ENCODE assay signal across 19 cellular contexts in genomic region chr20:37971561-37972127, GRCh38.
"Had no signal": no experiment of that assay in that cellular context is flagged by ENCODE, and none has a peak within 500 bp of the region (broad histone marks: within the 10 kb centered on the region; RNA-seq: fewer than 3 reads in every experiment).

No MANE protein-coding gene starts in this region.

- DNase-seq: cerebellar nuclear complex; effector memory CD8-positive, alpha-beta T cell; esophagus squamous epithelium; foreskin fibroblast; glutamatergic neuron; left colon; mesendoderm; naive B cell; posterior cingulate gyrus; small intestine; stimulated activated CD4-positive, alpha-beta T cell treated with anti-CD3 and anti-CD28 coated beads, Interleukin-12 subunit alpha, Interleukin-12 subunit beta, amount 100 ng/mL, for 4 hours; stimulated activated naive CD4-positive, alpha-beta T cell; upper lobe of right lung had no signal

- ATAC-seq: effector memory CD8-positive, alpha-beta T cell; gastroesophageal sphincter; left colon; upper lobe of right lung had no signal

- FAIRE-seq: colon, small intestine had no signal

- H3K27ac ChIP-seq: esophagus squamous epithelium, gastroesophageal sphincter, suprapubic skin, tibial artery, upper lobe of right lung had no signal

- H3K4me1 ChIP-seq: esophagus squamous epithelium, gastroesophageal sphincter, suprapubic skin, upper lobe of right lung had no signal

- H3K27me3 ChIP-seq: esophagus squamous epithelium, gastroesophageal sphincter, suprapubic skin, tibial artery, upper lobe of right lung had no signal

- H3K27ac Mint-ChIP-seq: dendritic cell treated with granulocyte-macrophage colony-stimulating factor and Interleukin-4, amounts not matched to agents 40 ng/mL and 50 ng/mL, for 4 days; effector memory CD8-positive, alpha-beta T cell; naive B cell; nephron had no signal

- H3K4me3 Mint-ChIP-seq: dendritic cell treated with granulocyte-macrophage colony-stimulating factor and Interleukin-4, amounts not matched to agents 40 ng/mL and 50 ng/mL, for 4 days; effector memory CD8-positive, alpha-beta T cell; nephron had no signal

- H3K9me3 ChIP-seq: upper lobe of right lung had no signal

- H3K4me3 ChIP-seq: esophagus squamous epithelium, gastroesophageal sphincter, suprapubic skin, tibial artery, upper lobe of right lung had no signal

- H3K36me3 ChIP-seq: esophagus squamous epithelium, gastroesophageal sphincter, suprapubic skin, tibial artery, upper lobe of right lung had no signal
